ENCODE assay signal across 8 cellular contexts in genomic region chr3:40504636-40505430, GRCh38. TPM values are rescaled to one million over a fixed set of nuclear protein-coding genes. Genes with fewer than 3 reads are reported as not detected.
DNase-seq lines count a peak whose midpoint lies in the region; ATAC-seq and TF ChIP-seq lines count a peak whose summit lies in the region.

No MANE protein-coding gene starts in this region.

- H3K9ac ChIP-seq in mesendoderm (ENCODE audit: low read length): no peak overlapping the region

- no peaks in the 10 kb centered on the region for H3K27me3 Mint-ChIP-seq in MCF 10A (ENCODE audit: insufficient read depth, unreplicated experiment)

- H2AK5ac ChIP-seq in mesendoderm (ENCODE audit: low read length): no peak overlapping the region

- H3K36me3 ChIP-seq in ACC112 (ENCODE audit: insufficient read depth, low read length) (no peaks in the 10 kb centered on the region), mesendoderm (ENCODE audit: control insufficient read depth, insufficient read depth, low read length) (no peaks in the 10 kb centered on the region)

- H2BK5ac ChIP-seq in mesendoderm (ENCODE audit: low read length): no peak overlapping the region

- TF ChIP-seq CTCF in MCF 10A (IDR thresholded peaks at IDR 0.05; ENCODE audit: unreplicated experiment): no peak

- CTCF ChIA-PET in MCF 10A (lab: Yijun Ruan, JAX): interaction anchor here (0.5 to 1.2 kb wide), 9 partner anchors 8 to 1373 kb away, joined by 3 to 4 read pairs (median 3); no protein-coding TSS in a partner anchor

- H3K4me1 ChIP-seq in ACC112 (ENCODE audit: control insufficient read depth, insufficient read depth, low read length, unreplicated experiment) (peaks cover 23% of the 10 kb centered on the region), mesendoderm (ENCODE audit: control insufficient read depth, low read depth, low read length) (no peaks in the 10 kb centered on the region)

- DNase-seq in HS-5 (ENCODE audit: low read depth) (peak; percentile 96), MCF 10A (ENCODE audit: unreplicated experiment) (peak; percentile 96), mesendoderm (peak; percentile 40), NCI-H82 treated with DMSO at 0.1 percent for 48 hours (lab: John Stamatoyannopoulos, UW; ENCODE audit: unreplicated experiment) (no peak)

- no TSS peak for BruUV-seq in MCF 10A (replicated peaks; lab: Mats Ljungman, UMichigan)

- H2BK15ac ChIP-seq in mesendoderm (replicated peaks; ENCODE audit: low read depth): no peak overlapping the region

- no peak overlapping the region for H3K4me2 ChIP-seq in mesendoderm (ENCODE audit: low read length)

- H3K27ac ChIP-seq in ACC112 (ENCODE audit: low read depth, low read length) (peak overlapping the region; percentile 95), mesendoderm (ENCODE audit: low read depth, low read length) (no peak overlapping the region)

- H3K4ac ChIP-seq in mesendoderm (ENCODE audit: low read depth, low read length): no peak overlapping the region

- H4K5ac ChIP-seq in mesendoderm (ENCODE audit: low read length): no peak overlapping the region

- no peaks in the 10 kb centered on the region for H3K36me3 Mint-ChIP-seq in MCF 10A (ENCODE audit: insufficient read depth, unreplicated experiment)

- WGBS in mesendoderm (ENCODE audit: extremely low coverage, insufficient coverage, low lambda C conversion rate): no CpG with 5 or more reads among the region's 5 CpGs

- no peak overlapping the region for H3K56ac ChIP-seq in mesendoderm (ENCODE audit: low read length)

- no peaks in the 10 kb centered on the region for H3K79me2 ChIP-seq in ACC112 (ENCODE audit: control insufficient read depth, insufficient read depth, low read length, unreplicated experiment)
- H3K79me2 ChIP-seq in mesendoderm (ENCODE audit: control insufficient read depth, insufficient read depth, low read length): no peaks in the 10 kb centered on the region

- no peak overlapping the region for H2BK120ac ChIP-seq in mesendoderm (ENCODE audit: low read depth, low read length)

- ATAC-seq in HG03442 (IDR thresholded peaks at IDR 0.05; ENCODE audit: unreplicated experiment): no peak
- ATAC-seq in GM18868 (IDR thresholded peaks at IDR 0.05; ENCODE audit: unreplicated experiment): no peak
- no peak for ATAC-seq in GM19035 (IDR thresholded peaks at IDR 0.05; ENCODE audit: unreplicated experiment)

- H3K4me3 Mint-ChIP-seq in MCF 10A (ENCODE audit: unreplicated experiment): peak overlapping the region; percentile 77

- H3K4me3 ChIP-seq in ACC112 (ENCODE audit: low read depth, low read length) (peak overlapping the region; percentile 79), mesendoderm (ENCODE audit: low read length) (no peak overlapping the region)

- H3K18ac ChIP-seq in mesendoderm (ENCODE audit: low read length): no peak overlapping the region

- H3K4me1 Mint-ChIP-seq in MCF 10A (ENCODE audit: insufficient read depth, unreplicated experiment): peaks cover 13% of the 10 kb centered on the region

- H2AFZ ChIP-seq in ACC112 (ENCODE audit: low read length, unreplicated experiment): no peak overlapping the region

- H3K9me3 Mint-ChIP-seq in MCF 10A (ENCODE audit: unreplicated experiment): no peaks in the 10 kb centered on the region

- POLR2A ChIA-PET in MCF 10A (lab: Yijun Ruan, JAX): interaction anchor here (0.7 to 5.2 kb wide), 10 partner anchors 17 to 1687 kb away, joined by 3 to 41 read pairs (median 4); partner anchors contain the start of genes RPL14, ZNF619 and ZNF621

- H3K23ac ChIP-seq in mesendoderm (ENCODE audit: low read length): no peak overlapping the region

- H3K27ac Mint-ChIP-seq in MCF 10A (ENCODE audit: low read depth, unreplicated experiment): peak overlapping the region; percentile 70

- H3K27me3 ChIP-seq in ACC112 (ENCODE audit: insufficient read depth, low read length) (no peaks in the 10 kb centered on the region), mesendoderm (ENCODE audit: insufficient read depth, low read length, poor library complexity) (no peaks in the 10 kb centered on the region)

- no peak overlapping the region for H4K8ac ChIP-seq in mesendoderm (ENCODE audit: low read depth, low read length)

- intact Hi-C loops in MCF 10A (cut with micrococcal nuclease): loop anchor here (2.0 kb wide), 3 partner anchors 20 to 52 kb away; partner anchors contain the start of genes ZNF619 and ZNF621

- H3K79me1 ChIP-seq in mesendoderm (ENCODE audit: low read length): no peaks in the 10 kb centered on the region

RNA-seq across cellular contexts. Expression of gene ZNF620, which starts 1.0 kb away (rescaled TPM):
- total RNA-seq in MCF 10A (2022): 2.8 and 2.9 TPM in 2 replicates
- polyA plus RNA-seq in mesendoderm (2013, experiment 1 of 2): 8.6 TPM
- polyA plus RNA-seq in mesendoderm (2013, experiment 2 of 2): 8.9 TPM

RNA-seq across cellular contexts. Expression of gene ZNF621, which starts 19.9 kb away (rescaled TPM):
- 39.6 and 44.5 TPM in 2 replicates for total RNA-seq in MCF 10A (2022)
- 13.5 TPM for polyA plus RNA-seq in mesendoderm (2013, experiment 1 of 2)
- polyA plus RNA-seq in mesendoderm (2013, experiment 2 of 2): 13.7 TPM

RNA-seq across cellular contexts. Expression of gene ZNF619, which starts 27.9 kb away (rescaled TPM):
- total RNA-seq in MCF 10A (2022): 8.3 and 8.7 TPM in 2 replicates
- 4.5 TPM for polyA plus RNA-seq in mesendoderm (2013, experiment 1 of 2)
- 4.0 TPM for polyA plus RNA-seq in mesendoderm (2013, experiment 2 of 2)

RNA-seq across cellular contexts. Expression of gene RPL14, which starts 47.7 kb away (rescaled TPM):
- total RNA-seq in MCF 10A (2022): 3,024 and 3,432 TPM in 2 replicates
- 1,878 TPM for polyA plus RNA-seq in mesendoderm (2013, experiment 1 of 2)
- 1,871 TPM for polyA plus RNA-seq in mesendoderm (2013, experiment 2 of 2)
